In genomic region chr3:118036215-118036614, GRCh38 we compare ENCODE assay signal across 29 cellular contexts.
A peak's percentile ranks its signal among the peaks of the same experiment; 100 is the strongest.
DNase-seq lines count a peak whose midpoint lies in the region; TF ChIP-seq lines count a peak whose summit lies in the region.
"Had no signal": no experiment of that assay in that cellular context is flagged by ENCODE, and none has a peak within 500 bp of the region (broad histone marks: within the 10 kb centered on the region; RNA-seq: fewer than 3 reads in every experiment).

No MANE protein-coding gene starts in this region.

- no peak for TF ChIP-seq RAD21 in neural cell (conservative IDR thresholded peaks at IDR 0.05)

- H3K9me3 ChIP-seq in neural cell (ENCODE audit: low read length) (peaks cover 10% of the 10 kb centered on the region), breast epithelium (peaks cover 9 to 13% of the 10 kb centered on the region in 2 donors)
- H3K9me3 ChIP-seq: A549, BE2C, Caco-2 had no signal

- no peaks in the 10 kb centered on the region for H3K36me3 ChIP-seq in neural cell (ENCODE audit: insufficient read depth, low read length)
- H3K36me3 ChIP-seq in breast epithelium, result no peaks in the 10 kb centered on the region
- H3K36me3 ChIP-seq: BE2C; BLaER1; BLaER1 treated with 17β-estradiol and CSF1 and Interleukin-3, amounts not matched to agents 10 nM and 100 nM had no signal

- intact Hi-C loops in breast epithelium (cut with DNase I; ENCODE audit: low total_unique reads), result no loop called here

- H3K27ac ChIP-seq in neural cell (ENCODE audit: low read length) (no peak overlapping the region), breast epithelium (no peak overlapping the region)
- H3K27ac ChIP-seq: 22Rv1; A549; BLaER1; BLaER1 treated with 17β-estradiol and CSF1 and Interleukin-3, amounts not matched to agents 10 nM and 100 nM; C4-2B had no signal

- H3K4me3 ChIP-seq in neural cell (ENCODE audit: low read length) (no peak overlapping the region), breast epithelium (no peak overlapping the region)
- H3K4me3 ChIP-seq: A549; BLaER1; BLaER1 treated with 17β-estradiol and CSF1 and Interleukin-3, amounts not matched to agents 10 nM and 100 nM had no signal

- H3K79me2 ChIP-seq in neural cell (replicated peaks; ENCODE audit: insufficient read depth, low read length), result no peaks in the 10 kb centered on the region

- no peaks in the 10 kb centered on the region for H3K4me1 ChIP-seq in breast epithelium
- H3K4me1 ChIP-seq: A549; BE2C; BLaER1; BLaER1 treated with 17β-estradiol and CSF1 and Interleukin-3, amounts not matched to agents 10 nM and 100 nM; Caco-2 had no signal

- TF ChIP-seq POLR2A in breast epithelium (IDR thresholded peaks at IDR 0.05), result no peak

- no peaks in the 10 kb centered on the region for H3K27me3 ChIP-seq in neural cell (ENCODE audit: insufficient read depth, low read depth, low read length)
- no peaks in the 10 kb centered on the region for H3K27me3 ChIP-seq in breast epithelium
- H3K27me3 ChIP-seq: BE2C; BLaER1; BLaER1 treated with 17β-estradiol and CSF1 and Interleukin-3, amounts not matched to agents 10 nM and 100 nM had no signal

- DNase-seq in NCI-H82 (lab: John Stamatoyannopoulos, UW), result peak; percentile 38
- DNase-seq in NCI-H82 treated with DMSO at 0.1 percent for 48 hours (lab: John Stamatoyannopoulos, UW; ENCODE audit: unreplicated experiment), result no peak
- no peak for DNase-seq in breast epithelium (ENCODE audit: low spot score in 2 of 2)
- DNase-seq: 8988T; ACHN; AML-193; BE2C; C1 segment of cervical spinal cord; Caco-2; Calu3; CD4-positive, alpha-beta memory T cell; CD4-positive, alpha-beta T cell; CD4-positive, CD25-positive, alpha-beta regulatory T cell; CD8-positive, alpha-beta memory T cell; CD8-positive, alpha-beta T cell; COR-L47; DMS 273 treated with DMSO at 0.1 percent for 48 hours; DMS153; DMS53; DMS79; DMS79 treated with DMSO at 0.1 percent for 48 hours; DND-41; EL had no signal

- H3K4me2 ChIP-seq in neural cell (ENCODE audit: low read length), result no peak overlapping the region
- H3K4me2 ChIP-seq: A549; BLaER1; BLaER1 treated with 17β-estradiol and CSF1 and Interleukin-3, amounts not matched to agents 10 nM and 100 nM had no signal

- H2AFZ ChIP-seq in neural cell (ENCODE audit: low read depth, low read length), result no peak overlapping the region

- H3F3A ChIP-seq in neural cell (ENCODE audit: insufficient read depth, low read length, poor library complexity, severe bottlenecking), result no peaks in the 10 kb centered on the region

- TF ChIP-seq CTCF in neural cell (IDR thresholded peaks at IDR 0.05; ENCODE audit: poor library complexity, severe bottlenecking) (no peak), breast epithelium (IDR thresholded peaks at IDR 0.05) (no peak)

- H3K9me2 ChIP-seq in neural cell (ENCODE audit: insufficient read depth, low read length), result no peaks in the 10 kb centered on the region

- no peak overlapping the region for H3K9ac ChIP-seq in neural cell (ENCODE audit: low read length)
- H3K9ac ChIP-seq: BLaER1; BLaER1 treated with 17β-estradiol and CSF1 and Interleukin-3, amounts not matched to agents 10 nM and 100 nM had no signal

- TF ChIP-seq EP300 in neural cell (conservative IDR thresholded peaks at IDR 0.05; ENCODE audit: poor library complexity, severe bottlenecking), result peak; percentile 99

- H4K20me1 ChIP-seq in neural cell (ENCODE audit: insufficient read depth), result no peaks in the 10 kb centered on the region
- H4K20me1 ChIP-seq: BLaER1; BLaER1 treated with 17β-estradiol and CSF1 and Interleukin-3, amounts not matched to agents 10 nM and 100 nM had no signal

TF ChIP-seq in neural cell, 6 proteins besides CTCF, POLR2A, EP300 and RAD21:
- peak; percentile 98 for TF ChIP-seq POLR2AphosphoS5 (IDR thresholded peaks at IDR 0.05)
- TF ChIP-seq TAF1 (IDR thresholded peaks at IDR 0.05; ENCODE audit: low read depth), result no peak
